Comparison of ENCODE assay signal across 13 cellular contexts in the genomic region with DNA sequence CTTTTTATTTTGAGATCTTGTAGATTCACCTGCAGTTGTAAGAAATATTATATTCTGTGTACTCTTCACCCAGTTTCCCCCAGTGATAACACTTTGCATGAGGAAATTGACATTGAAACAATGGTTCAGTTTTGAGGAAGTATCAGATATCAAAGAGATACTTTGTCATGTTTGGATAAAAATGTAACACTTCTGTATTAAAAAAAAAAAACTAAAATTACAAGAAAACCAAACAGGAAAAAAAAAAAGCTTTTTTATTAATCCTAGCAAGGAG.
DNase-seq lines count a peak whose midpoint lies in the region; ATAC-seq lines count a peak whose summit lies in the region.
"Had no signal": no experiment of that assay in that cellular context is flagged by ENCODE, and none has a peak within 500 bp of the region (broad histone marks: within the 10 kb centered on the region; RNA-seq: fewer than 3 reads in every experiment).

No MANE protein-coding gene starts in this region.

- peaks cover 96% of the 10 kb centered on the region for H3K4me1 Mint-ChIP-seq in activated naive CD4-positive, alpha-beta T cell treated with anti-CD3 and anti-CD28 coated beads, Interleukin-2, amount 50 U/mL, for 24 hours

- no peaks in the 10 kb centered on the region for H3K9me3 Mint-ChIP-seq in activated naive CD4-positive, alpha-beta T cell treated with anti-CD3 and anti-CD28 coated beads, Interleukin-2, amount 50 U/mL, for 24 hours
- H3K9me3 Mint-ChIP-seq in activated naive CD4-positive, alpha-beta T cell treated with anti-CD3 and anti-CD28 coated beads, Interleukin-2, amount 50 U/mL, for 72 hours: no peaks in the 10 kb centered on the region
- H3K9me3 Mint-ChIP-seq: HFFc6 had no signal

- H3K27ac Mint-ChIP-seq in activated naive CD4-positive, alpha-beta T cell treated with anti-CD3 and anti-CD28 coated beads, Interleukin-2, amount 50 U/mL, for 24 hours: peak overlapping the region; percentile 98
- H3K27ac Mint-ChIP-seq in activated naive CD4-positive, alpha-beta T cell treated with anti-CD3 and anti-CD28 coated beads, Interleukin-2, amount 50 U/mL, for 72 hours: peak overlapping the region; percentile 93 to 100
- H3K27ac Mint-ChIP-seq: HFFc6 had no signal

- H3K9me3 ChIP-seq in KOPT-K1 (ENCODE audit: insufficient read depth, low read length, poor library complexity, severe bottlenecking): no peaks in the 10 kb centered on the region

- H3K36me3 Mint-ChIP-seq in activated naive CD4-positive, alpha-beta T cell treated with anti-CD3 and anti-CD28 coated beads, Interleukin-2, amount 50 U/mL, for 24 hours: peaks cover 4% of the 10 kb centered on the region
- no peaks in the 10 kb centered on the region for H3K36me3 Mint-ChIP-seq in activated naive CD4-positive, alpha-beta T cell treated with anti-CD3 and anti-CD28 coated beads, Interleukin-2, amount 50 U/mL, for 72 hours

- peak overlapping the region; percentile 100 for H3K27ac ChIP-seq in KOPT-K1 (ENCODE audit: low read depth, low read length, poor library complexity, severe bottlenecking)
- H3K27ac ChIP-seq: C4-2B had no signal

- no peaks in the 10 kb centered on the region for H3K36me3 ChIP-seq in KOPT-K1 (ENCODE audit: insufficient read depth, low read length)

- DNase-seq in activated naive CD4-positive, alpha-beta T cell treated with anti-CD3 and anti-CD28 coated beads, Interleukin-2, amount 50 U/mL, for 16 hours: no peak
- no peak for DNase-seq in activated naive CD4-positive, alpha-beta T cell treated with anti-CD3 and anti-CD28 coated beads, Interleukin-2, amount 50 U/mL, for 72 hours (ENCODE audit: low spot score in 2 of 2)
- DNase-seq in NCI-H345 (lab: John Stamatoyannopoulos, UW) (no peak), NCI-H345 treated with DMSO at 0.1 percent for 48 hours (lab: John Stamatoyannopoulos, UW; ENCODE audit: unreplicated experiment) (no peak)
- DNase-seq: activated gamma-delta T cell, HFFc6, T1000, trophoblast cell had no signal

- no peaks in the 10 kb centered on the region for H3K27me3 Mint-ChIP-seq in activated naive CD4-positive, alpha-beta T cell treated with anti-CD3 and anti-CD28 coated beads, Interleukin-2, amount 50 U/mL, for 24 hours

- ATAC-seq in activated naive CD4-positive, alpha-beta T cell treated with anti-CD3 and anti-CD28 coated beads, Interleukin-2, amount 50 U/mL, for 72 hours: no peak
- ATAC-seq in GM19395 (IDR thresholded peaks at IDR 0.05; ENCODE audit: unreplicated experiment) (no peak), GM21576 (IDR thresholded peaks at IDR 0.05; ENCODE audit: unreplicated experiment) (no peak)

- peak overlapping the region; percentile 68 for H3K4me3 Mint-ChIP-seq in activated naive CD4-positive, alpha-beta T cell treated with anti-CD3 and anti-CD28 coated beads, Interleukin-2, amount 50 U/mL, for 24 hours
- H3K4me3 Mint-ChIP-seq: HFFc6 had no signal
